ENCODE assay signal across 9 cellular contexts in the genomic region with DNA sequence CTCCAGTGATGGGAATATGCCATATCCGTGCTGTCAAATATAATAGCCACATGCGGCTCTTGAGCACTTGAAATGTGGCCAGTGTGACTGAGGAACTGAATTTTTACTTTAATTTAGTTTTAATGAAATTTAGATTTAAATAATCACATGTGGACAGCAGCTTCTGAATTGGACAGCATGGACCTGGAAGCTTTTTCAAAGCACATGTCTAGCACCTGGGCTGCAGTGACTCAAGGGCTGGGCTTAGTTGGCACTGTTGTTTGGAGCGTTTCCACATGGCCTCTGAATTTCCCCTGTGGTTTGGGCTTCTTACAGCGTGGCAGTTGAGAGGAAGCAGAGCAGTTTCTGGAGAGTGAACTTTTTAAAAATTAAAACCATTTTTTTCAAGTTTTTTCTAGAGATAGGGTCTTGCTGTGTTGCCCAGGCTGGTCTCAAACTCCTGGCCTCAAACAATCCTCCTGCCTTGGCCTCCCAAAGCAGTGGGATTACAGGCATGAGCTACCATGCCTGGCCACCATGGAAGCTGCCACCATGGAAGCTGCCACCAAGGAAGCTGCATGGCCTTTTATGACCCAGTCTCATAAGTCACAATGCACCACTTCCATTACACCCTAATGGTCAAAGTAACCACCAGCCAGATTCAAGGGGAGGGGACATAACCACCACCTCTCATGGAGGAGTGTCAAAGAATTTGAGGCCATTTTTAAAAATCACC. TPM values are rescaled to one million over a fixed set of nuclear protein-coding genes. Genes with fewer than 3 reads are reported as not detected.
DNase-seq lines count a peak whose midpoint lies in the region; ATAC-seq and TF ChIP-seq lines count a peak whose summit lies in the region.
"Had no signal": no experiment of that assay in that cellular context is flagged by ENCODE, and none has a peak within 500 bp of the region (broad histone marks: within the 10 kb centered on the region; RNA-seq: fewer than 3 reads in every experiment).

No MANE protein-coding gene starts in this region.

- H3K4me3 Mint-ChIP-seq in stimulated activated naive B cell treated with anti-CD40 and anti-IgM and Interleukin-4, amounts not matched to agents 10 μg/mL and 1 μg/mL and 100 μg/mL, for 72 hours: no peak overlapping the region
- H3K4me3 Mint-ChIP-seq in endothelial cell (ENCODE audit: unreplicated experiment): no peak overlapping the region

- peaks cover 6 to 22% of the 10 kb centered on the region in 2 donors for H3K4me1 Mint-ChIP-seq in stimulated activated naive B cell treated with anti-CD40 and anti-IgM and Interleukin-4, amounts not matched to agents 10 μg/mL and 1 μg/mL and 100 μg/mL, for 72 hours
- H3K4me1 Mint-ChIP-seq in endothelial cell (ENCODE audit: unreplicated experiment): peaks cover 9% of the 10 kb centered on the region

- no peaks in the 10 kb centered on the region for H3K27me3 Mint-ChIP-seq in stimulated activated naive B cell treated with anti-CD40 and anti-IgM and Interleukin-4, amounts not matched to agents 10 μg/mL and 1 μg/mL and 100 μg/mL, for 72 hours
- H3K27me3 Mint-ChIP-seq in endothelial cell (ENCODE audit: unreplicated experiment): peaks cover 1% of the 10 kb centered on the region

- H3K36me3 ChIP-seq in Loucy (ENCODE audit: insufficient read depth, low read length): no peaks in the 10 kb centered on the region

- no peak overlapping the region for H2AFZ ChIP-seq in Loucy (ENCODE audit: low read length)

- peaks cover 29% of the 10 kb centered on the region for H3K4me1 ChIP-seq in Loucy (ENCODE audit: insufficient read depth, low read length, poor library complexity, severe bottlenecking)
- H3K4me1 ChIP-seq in foreskin keratinocyte: peaks cover 4% of the 10 kb centered on the region

- H3K27me3 ChIP-seq in Loucy (ENCODE audit: insufficient read depth, low read length, poor library complexity, severe bottlenecking) (peaks cover 67% of the 10 kb centered on the region), foreskin keratinocyte (no peaks in the 10 kb centered on the region)

- no peaks in the 10 kb centered on the region for H3K9me3 ChIP-seq in Loucy (ENCODE audit: insufficient read depth, low read depth, low read length)

- peak; percentile 40 for DNase-seq in activated T-cell treated with anti-CD3 and anti-CD28 coated beads for 4 hours
- peak in 1 of 2 donors; percentile 52 for DNase-seq in foreskin keratinocyte
- peak; percentile 27 for DNase-seq in stimulated activated naive B cell treated with anti-CD40 and anti-IgM and Interleukin-4, amounts not matched to agents 10 μg/mL and 1 μg/mL and 100 μg/mL, for 72 hours
- DNase-seq in D341Med (ENCODE audit: low spot score): no peak
- no peak for DNase-seq in DMS53 (lab: John Stamatoyannopoulos, UW)
- DNase-seq in endothelial cell (ENCODE audit: low spot score): no peak

- H3K27ac Mint-ChIP-seq in stimulated activated naive B cell treated with anti-CD40 and anti-IgM and Interleukin-4, amounts not matched to agents 10 μg/mL and 1 μg/mL and 100 μg/mL, for 72 hours: no peak overlapping the region
- no peak overlapping the region for H3K27ac Mint-ChIP-seq in endothelial cell (ENCODE audit: unreplicated experiment)

- no peaks in the 10 kb centered on the region for H3K9me3 Mint-ChIP-seq in stimulated activated naive B cell treated with anti-CD40 and anti-IgM and Interleukin-4, amounts not matched to agents 10 μg/mL and 1 μg/mL and 100 μg/mL, for 72 hours
- no peaks in the 10 kb centered on the region for H3K9me3 Mint-ChIP-seq in endothelial cell (ENCODE audit: unreplicated experiment)

- H3K4me2 ChIP-seq in Loucy (ENCODE audit: low read depth, low read length, poor library complexity, severe bottlenecking): peak overlapping the region; percentile 22

- TF ChIP-seq CTCF in Loucy (conservative IDR thresholded peaks at IDR 0.05; ENCODE audit: low read length) (no peak), foreskin keratinocyte (conservative IDR thresholded peaks at IDR 0.05) (no peak), endothelial cell (IDR thresholded peaks at IDR 0.05; ENCODE audit: unreplicated experiment) (no peak)

- H3F3A ChIP-seq in Loucy (ENCODE audit: low read depth): 0 out of 2 replicates have a peak, but pooled peaks cover 5% of the 10 kb centered on the region

- ATAC-seq in foreskin keratinocyte (peak; percentile 50), HG03135 (IDR thresholded peaks at IDR 0.05; ENCODE audit: unreplicated experiment) (no peak)
- ATAC-seq in stimulated activated naive B cell treated with anti-CD40 and anti-IgM and Interleukin-4, amounts not matched to agents 10 μg/mL and 1 μg/mL and 100 μg/mL, for 72 hours (replicated peaks): peak; percentile 92 to 94

- no peak overlapping the region for H3K4me3 ChIP-seq in Loucy (ENCODE audit: low read length, poor library complexity, severe bottlenecking)

- H4K20me1 ChIP-seq in Loucy (ENCODE audit: insufficient read depth, low read length, poor library complexity, severe bottlenecking): peaks cover 3% of the 10 kb centered on the region

- H3K9ac ChIP-seq in Loucy (ENCODE audit: low read depth, low read length, poor library complexity, severe bottlenecking): no peak overlapping the region

- no peaks in the 10 kb centered on the region for H3K79me2 ChIP-seq in Loucy (ENCODE audit: insufficient read depth, low read length)

- no peaks in the 10 kb centered on the region for H3K9me2 ChIP-seq in Loucy (replicated peaks; ENCODE audit: low read depth, low read length)

- H3K27ac ChIP-seq in foreskin keratinocyte: no peak overlapping the region

- H3K36me3 Mint-ChIP-seq in stimulated activated naive B cell treated with anti-CD40 and anti-IgM and Interleukin-4, amounts not matched to agents 10 μg/mL and 1 μg/mL and 100 μg/mL, for 72 hours: no peaks in the 10 kb centered on the region
- H3K36me3 Mint-ChIP-seq in endothelial cell (ENCODE audit: low read depth, unreplicated experiment): no peaks in the 10 kb centered on the region

RNA-seq across cellular contexts. Expression of gene TOB1, which starts 6.7 kb away (rescaled TPM):
- total RNA-seq in foreskin keratinocyte: 45.2 and 49.1 TPM in 2 replicates
- 31.7 and 35.3 TPM in 2 replicates for polyA plus RNA-seq in foreskin keratinocyte
- total RNA-seq in endothelial cell (ENCODE audit: unreplicated experiment): 15.5 TPM

RNA-seq across cellular contexts. Expression of gene WFIKKN2, which starts 37.5 kb away (rescaled TPM):
- not detected in 2 replicates for total RNA-seq in foreskin keratinocyte
- polyA plus RNA-seq in foreskin keratinocyte: not detected in 2 replicates
- not detected for total RNA-seq in endothelial cell (ENCODE audit: unreplicated experiment)
- total RNA-seq: T-helper 1 cell treated with Interleukin-12 subunit alpha and Interleukin-12 subunit beta and Interleukin-4 antibody, amounts not matched to agents 30 ng/mL and 1 ng/mL, for 36 hours had no signal

Comparison
In these comparisons a context has a peak if more than half of its experiments do, and no peak if none do; other contexts are left out.
1. DNase-seq: peak in activated T-cell treated with anti-CD3 and anti-CD28 coated beads for 4 hours (single experiment) and stimulated activated naive B cell treated with anti-CD40 and anti-IgM and Interleukin-4, amounts not matched to agents 10 μg/mL and 1 μg/mL and 100 μg/mL, for 72 hours (single experiment); none in D341Med (single experiment), DMS53 (single experiment) and endothelial cell (single experiment).